In genomic region chr13:46535822-46536221, GRCh38 we compare ENCODE assay signal across 23 cellular contexts.
"Had no signal": no experiment of that assay in that cellular context is flagged by ENCODE, and none has a peak within 500 bp of the region (broad histone marks: within the 10 kb centered on the region; RNA-seq: fewer than 3 reads in every experiment).

No MANE protein-coding gene starts in this region.

- H3K4me3 ChIP-seq: body of pancreas, colonic mucosa, heart right ventricle, neural progenitor cell, psoas muscle, stomach, testis had no signal

- H3K36me3 Mint-ChIP-seq: activated CD4-positive, alpha-beta memory T cell treated with anti-CD3 and anti-CD28 coated beads for 36 hours; activated naive CD8-positive, alpha-beta T cell treated with anti-CD3 and anti-CD28 coated beads for 36 hours; memory B cell; naive thymus-derived CD4-positive, alpha-beta T cell; neural progenitor cell; type B pancreatic cell had no signal

- DNase-seq: activated B cell treated with CpG ODN at 0.5 μM for 24 hours; activated CD4-positive, alpha-beta memory T cell treated with anti-CD3 and anti-CD28 coated beads for 36 hours; activated CD4-positive, alpha-beta T cell treated with anti-CD3 and anti-CD28 coated beads for 4 hours; activated naive CD4-positive, alpha-beta T cell; activated naive CD8-positive, alpha-beta T cell treated with anti-CD3 and anti-CD28 coated beads for 36 hours; activated T-cell treated with anti-CD3 and anti-CD28 coated beads for 4 hours; body of pancreas; caudate nucleus; colonic mucosa; heart right ventricle; kidney glomerular epithelial cell; left ventricle myocardium superior; naive thymus-derived CD4-positive, alpha-beta T cell; psoas muscle; right cardiac atrium; small intestine; stimulated activated CD4-positive, alpha-beta T cell treated with anti-CD3 and anti-CD28 coated beads, Interleukin-4, amount 100 ng/mL, for 1 hour; stomach; testis had no signal

- H3K4me3 Mint-ChIP-seq: activated B cell treated with CpG ODN at 0.5 μM for 24 hours; activated CD4-positive, alpha-beta memory T cell treated with anti-CD3 and anti-CD28 coated beads for 36 hours; activated naive CD8-positive, alpha-beta T cell treated with anti-CD3 and anti-CD28 coated beads for 36 hours; activated T-helper 17 cell treated with anti-CD3 and anti-CD28 coated beads, Interleukin-2, amount 50 U/mL, for 72 hours; memory B cell; naive thymus-derived CD4-positive, alpha-beta T cell; neural progenitor cell; type B pancreatic cell had no signal

- H3K27ac ChIP-seq: body of pancreas, colonic mucosa, heart right ventricle, neural progenitor cell, psoas muscle, stomach, testis had no signal

- H3K4me2 ChIP-seq: neural progenitor cell had no signal

- H3K27me3 Mint-ChIP-seq: activated B cell treated with CpG ODN at 0.5 μM for 24 hours; activated naive CD8-positive, alpha-beta T cell treated with anti-CD3 and anti-CD28 coated beads for 36 hours; activated T-helper 17 cell treated with anti-CD3 and anti-CD28 coated beads, Interleukin-2, amount 50 U/mL, for 72 hours; type B pancreatic cell had no signal

- H2AFZ ChIP-seq: neural progenitor cell had no signal

- H3K9me3 ChIP-seq: body of pancreas, colonic mucosa, heart right ventricle, psoas muscle, stomach, testis had no signal

- H3K27me3 ChIP-seq: body of pancreas, colonic mucosa, heart right ventricle, neural progenitor cell, stomach, testis had no signal

- H3K4me1 Mint-ChIP-seq: activated B cell treated with CpG ODN at 0.5 μM for 24 hours, memory B cell, neural progenitor cell had no signal

- H3K9me3 Mint-ChIP-seq: activated B cell treated with CpG ODN at 0.5 μM for 24 hours; activated CD4-positive, alpha-beta memory T cell treated with anti-CD3 and anti-CD28 coated beads for 36 hours; activated naive CD8-positive, alpha-beta T cell treated with anti-CD3 and anti-CD28 coated beads for 36 hours; activated T-helper 17 cell treated with anti-CD3 and anti-CD28 coated beads, Interleukin-2, amount 50 U/mL, for 72 hours; memory B cell; naive thymus-derived CD4-positive, alpha-beta T cell; type B pancreatic cell had no signal

- H3K36me3 ChIP-seq: colonic mucosa, heart right ventricle, neural progenitor cell, stomach had no signal

- ATAC-seq: activated T-helper 17 cell treated with anti-CD3 and anti-CD28 coated beads, Interleukin-2, amount 50 U/mL, for 72 hours; body of pancreas; heart right ventricle; left ventricle myocardium superior; naive thymus-derived CD4-positive, alpha-beta T cell; psoas muscle; right cardiac atrium had no signal

- H3K9ac ChIP-seq: neural progenitor cell had no signal

- H3K4me1 ChIP-seq: body of pancreas, colonic mucosa, neural progenitor cell, psoas muscle, testis had no signal
